16 cellular contexts compared by ENCODE assay signal in the genomic region with DNA sequence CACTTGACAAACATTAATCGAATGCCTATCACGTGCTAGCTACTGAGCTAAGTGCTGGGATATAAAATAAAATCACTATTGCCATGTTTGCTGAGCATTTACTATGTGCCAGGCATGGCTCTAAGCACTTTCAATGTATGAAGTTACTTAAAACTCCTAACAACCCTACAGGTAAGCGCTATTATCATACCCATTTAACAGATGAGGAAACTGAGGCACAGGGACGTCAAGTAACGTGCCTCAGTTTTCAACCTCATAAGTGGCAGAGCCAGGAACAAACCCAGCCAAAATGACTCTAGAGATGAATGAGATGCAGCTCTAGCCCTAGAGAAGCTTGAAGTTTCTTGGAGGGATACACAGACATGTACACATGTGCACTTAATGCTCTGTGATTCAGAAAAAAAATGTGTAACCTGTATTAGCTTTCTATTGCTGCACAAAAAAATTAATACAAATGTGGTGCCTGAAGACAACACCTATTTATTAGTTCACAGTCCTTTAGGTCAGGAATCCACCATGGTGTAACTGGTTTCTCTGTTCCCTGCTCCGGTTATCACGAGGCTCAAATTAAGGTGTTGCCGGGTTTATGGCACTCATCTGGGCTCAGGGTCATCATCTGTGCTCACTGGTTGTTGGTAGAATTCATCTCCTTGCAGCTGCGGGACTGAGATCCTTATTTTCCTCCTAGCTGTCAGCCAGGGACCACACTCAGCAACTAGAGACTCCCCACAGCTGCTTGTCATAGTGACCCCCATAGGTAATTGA. TPM values are rescaled to one million over a fixed set of nuclear protein-coding genes. Genes with fewer than 3 reads are reported as not detected.
DNase-seq lines count a peak whose midpoint lies in the region; ATAC-seq, FAIRE-seq and TF ChIP-seq lines count a peak whose summit lies in the region.
"Had no signal": no experiment of that assay in that cellular context is flagged by ENCODE, and none has a peak within 500 bp of the region (broad histone marks: within the 10 kb centered on the region; RNA-seq: fewer than 3 reads in every experiment).

No MANE protein-coding gene starts in this region.

- in situ Hi-C loops in transverse colon (cut with MboI; ENCODE audit: low pct_ligation_motif_present in 1 of 4, low pct_unique_long_range_greater_than_20kb in 1 of 4, low sequenced_read_pairs in 3 of 4): no loop called here

- H3K9me3 ChIP-seq in A549 (no peaks in the 10 kb centered on the region), neural cell (ENCODE audit: low read length) (no peaks in the 10 kb centered on the region), transverse colon (no peaks in the 10 kb centered on the region)
- H3K9me3 ChIP-seq: BLaER1 treated with 17β-estradiol and CSF1 and Interleukin-3, amounts not matched to agents 10 nM and 100 nM had no signal

- no peaks in the 10 kb centered on the region for H3K9me2 ChIP-seq in neural cell (ENCODE audit: insufficient read depth, low read length)

- no peak for TF ChIP-seq CTCF in A549 (IDR thresholded peaks at IDR 0.05)
- TF ChIP-seq CTCF in neural cell (IDR thresholded peaks at IDR 0.05; ENCODE audit: poor library complexity, severe bottlenecking): no peak
- TF ChIP-seq CTCF in transverse colon (IDR thresholded peaks at IDR 0.05): no peak
- no peak for TF ChIP-seq CTCF in GM10266 (IDR thresholded peaks at IDR 0.05; ENCODE audit: control insufficient read depth, insufficient read depth, low read depth, missing control alignments)

- no peak for FAIRE-seq in A549 (lab: Jason Lieb, UNC)
- FAIRE-seq: GM12892, GM18507, H1 had no signal

- H3K36me3 ChIP-seq in neural cell (ENCODE audit: insufficient read depth, low read length) (no peaks in the 10 kb centered on the region), transverse colon (no peaks in the 10 kb centered on the region)
- H3K36me3 ChIP-seq: BLaER1 treated with 17β-estradiol and CSF1 and Interleukin-3, amounts not matched to agents 10 nM and 100 nM had no signal

- no peak overlapping the region for H3K9ac ChIP-seq in neural cell (ENCODE audit: low read length)
- H3K9ac ChIP-seq: BLaER1 treated with 17β-estradiol and CSF1 and Interleukin-3, amounts not matched to agents 10 nM and 100 nM had no signal

- DNase-seq in A549 (ENCODE audit: low read depth in 1 of 2, low spot score in 1 of 2) (no peak), caudate nucleus (lab: John Stamatoyannopoulos, UW) (no peak), transverse colon (peak; percentile 13), NCI-H2081 treated with DMSO at 0.1 percent for 48 hours (lab: John Stamatoyannopoulos, UW) (no peak), GF-D8 (lab: John Stamatoyannopoulos, UW) (no peak), GM10266 (ENCODE audit: extremely low spot score) (no peak)
- DNase-seq: 8988T; Calu3; CD8-positive, alpha-beta T cell; DMS79 treated with DMSO at 0.1 percent for 48 hours; H9 had no signal

- TF ChIP-seq POLR2A in A549 (IDR thresholded peaks at IDR 0.05; ENCODE audit: low read length): no peak
- no peak for TF ChIP-seq POLR2A in transverse colon (IDR thresholded peaks at IDR 0.05)

- POLR2A ChIA-PET in A549 (lab: Yijun Ruan, JAX): no interaction called here

- H3K4me2 ChIP-seq in A549 (0 out of 3 replicates have a peak overlapping the region, but pooled peaks have one; percentile 13), neural cell (ENCODE audit: low read length) (no peak overlapping the region)

- no peaks in the 10 kb centered on the region for H3K79me2 ChIP-seq in neural cell (replicated peaks; ENCODE audit: insufficient read depth, low read length)

- peaks cover 4% of the 10 kb centered on the region for H3F3A ChIP-seq in neural cell (ENCODE audit: insufficient read depth, low read length, poor library complexity, severe bottlenecking)

- WGBS in A549 (ENCODE audit: missing lambda C conversion rate): 77% methylated on average over 9 of the region's 9 CpGs
- 59 to 86% methylated on average over 6 to 9 of the region's 9 CpGs for WGBS in transverse colon (ENCODE audit: low coverage in 1 of 2), 2 donors

- TF ChIP-seq RAD21 in A549 (conservative IDR thresholded peaks at IDR 0.05 in 1 of 2, IDR thresholded peaks at IDR 0.05 in 1 of 2) (no peak), neural cell (conservative IDR thresholded peaks at IDR 0.05) (no peak)

- TF ChIP-seq EP300 in A549 (IDR thresholded peaks at IDR 0.05) (no peak), neural cell (conservative IDR thresholded peaks at IDR 0.05; ENCODE audit: poor library complexity, severe bottlenecking) (no peak), transverse colon (IDR thresholded peaks at IDR 0.05; ENCODE audit: low read depth) (no peak)

- H3K4me1 ChIP-seq in A549 (peaks cover 3% of the 10 kb centered on the region; the same call in 1 of the 3 replicates), transverse colon (peaks cover 0 to 14% (median 0%) of the 10 kb centered on the region in 4 donors)

- H3K27ac ChIP-seq in A549 (no peak overlapping the region), caudate nucleus (ENCODE audit: low read depth, low read length) (peak overlapping the region; percentile 82), neural cell (ENCODE audit: low read length) (peak overlapping the region; percentile 25), transverse colon (no peak overlapping the region)
- H3K27ac ChIP-seq: BLaER1 treated with 17β-estradiol and CSF1 and Interleukin-3, amounts not matched to agents 10 nM and 100 nM had no signal

- no peaks in the 10 kb centered on the region for H4K20me1 ChIP-seq in neural cell (ENCODE audit: insufficient read depth)

- intact Hi-C loops in transverse colon (cut with DNase I; ENCODE audit: low total_unique reads): no loop called here

- H3K4me3 ChIP-seq in A549 (no peak overlapping the region), neural cell (ENCODE audit: low read length) (peak overlapping the region; percentile 33), transverse colon (no peak overlapping the region)
- H3K4me3 ChIP-seq: BLaER1 treated with 17β-estradiol and CSF1 and Interleukin-3, amounts not matched to agents 10 nM and 100 nM had no signal

- H2AFZ ChIP-seq in neural cell (ENCODE audit: low read depth, low read length): no peak overlapping the region

- ATAC-seq in A549: no peak
- ATAC-seq: CD8-positive, alpha-beta T cell had no signal

- CTCF ChIA-PET in A549 (lab: Yijun Ruan, JAX): interaction anchor here (1.0 to 1.7 kb wide), 5 partner anchors 8 to 53 kb away, joined by 3 to 12 read pairs (median 4); no protein-coding TSS in a partner anchor

- H3K27me3 ChIP-seq in neural cell (ENCODE audit: insufficient read depth, low read depth, low read length) (no peaks in the 10 kb centered on the region), transverse colon (no peaks in the 10 kb centered on the region)
- H3K27me3 ChIP-seq: BLaER1 treated with 17β-estradiol and CSF1 and Interleukin-3, amounts not matched to agents 10 nM and 100 nM had no signal

TF ChIP-seq in A549, 52 proteins besides CTCF, POLR2A, EP300 and RAD21 (continues in another document):
- TF ChIP-seq POLR2AphosphoS2 (conservative IDR thresholded peaks at IDR 0.05; ENCODE audit: low read length) (no peak), CBX8 (IDR thresholded peaks at IDR 0.05) (no peak), FOSB (CRISPR knock-in tag; IDR thresholded peaks at IDR 0.05) (no peak), ZSCAN20 (CRISPR knock-in tag; IDR thresholded peaks at IDR 0.05) (no peak), TFCP2L1 (CRISPR knock-in tag; IDR thresholded peaks at IDR 0.05) (no peak), EHF (CRISPR knock-in tag; IDR thresholded peaks at IDR 0.05) (no peak), NR3C1 (IDR thresholded peaks at IDR 0.05) (no peak), RNF2 (IDR thresholded peaks at IDR 0.05; ENCODE audit: borderline replicate concordance, low read depth) (no peak), HEYL (CRISPR knock-in tag; IDR thresholded peaks at IDR 0.05) (no peak)
- TF ChIP-seq, protein P1, sequence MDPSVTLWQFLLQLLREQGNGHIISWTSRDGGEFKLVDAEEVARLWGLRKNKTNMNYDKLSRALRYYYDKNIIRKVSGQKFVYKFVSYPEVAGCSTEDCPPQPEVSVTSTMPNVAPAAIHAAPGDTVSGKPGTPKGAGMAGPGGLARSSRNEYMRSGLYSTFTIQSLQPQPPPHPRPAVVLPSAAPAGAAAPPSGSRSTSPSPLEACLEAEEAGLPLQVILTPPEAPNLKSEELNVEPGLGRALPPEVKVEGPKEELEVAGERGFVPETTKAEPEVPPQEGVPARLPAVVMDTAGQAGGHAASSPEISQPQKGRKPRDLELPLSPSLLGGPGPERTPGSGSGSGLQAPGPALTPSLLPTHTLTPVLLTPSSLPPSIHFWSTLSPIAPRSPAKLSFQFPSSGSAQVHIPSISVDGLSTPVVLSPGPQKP (IDR thresholded peaks at IDR 0.05; ENCODE audit: low read depth, low read length): no peak

TF ChIP-seq in neural cell, 6 proteins besides CTCF, POLR2A, EP300 and RAD21:
- TF ChIP-seq EZH2 (IDR thresholded peaks at IDR 0.05; ENCODE audit: borderline replicate concordance, insufficient read depth, low read length, poor library complexity, severe bottlenecking) (no peak), SMC3 (conservative IDR thresholded peaks at IDR 0.05; ENCODE audit: poor library complexity) (no peak), POLR2AphosphoS5 (IDR thresholded peaks at IDR 0.05) (no peak)

RNA-seq across cellular contexts. Expression of a gene that starts 33.7 kb away (rescaled TPM):
- 2.6 and 3.0 TPM in 2 replicates for polyA plus RNA-seq in A549 (2011; rRNA removed)
- 2.1 and 2.5 TPM in 2 replicates for polyA plus RNA-seq in A549 (2012; cell fraction: cytosol; rRNA removed)
- 2.0 and 2.6 TPM in 2 replicates for polyA plus RNA-seq in A549 (2012; cell fraction: nucleus; rRNA removed)
- polyA plus RNA-seq in A549 (2017; fragmentation: RNase III; extraction: RNeasy Plus Mini Kit Qiagen cat#74134 plus additional on column Dnase treatment): 1.8 to 2.7 TPM (median 1.9 TPM) in 3 replicates
- 1.9 and 4.3 TPM in 2 replicates for polyA minus RNA-seq in A549 (2011; rRNA and poly(A)+ RNA removed)
- polyA plus RNA-seq in neural cell: 8.0 and 8.4 TPM in 2 replicates
- polyA minus RNA-seq in neural cell: 24.8 and 29.5 TPM in 2 replicates
- total RNA-seq in transverse colon: 10 to 100 TPM in 3 of 4 donors, 1 to 10 TPM in 1; 9.1 to 47.4 (median 11.3) TPM

Comparison
In these comparisons a context has a peak if more than half of its experiments do, and no peak if none do; other contexts are left out.
1. H3K27ac ChIP-seq: peak in caudate nucleus (single experiment) and neural cell (single experiment); none in A549 (0 of 2) and transverse colon (0 of 4).